8 cellular contexts compared by ENCODE assay signal in the genomic region with DNA sequence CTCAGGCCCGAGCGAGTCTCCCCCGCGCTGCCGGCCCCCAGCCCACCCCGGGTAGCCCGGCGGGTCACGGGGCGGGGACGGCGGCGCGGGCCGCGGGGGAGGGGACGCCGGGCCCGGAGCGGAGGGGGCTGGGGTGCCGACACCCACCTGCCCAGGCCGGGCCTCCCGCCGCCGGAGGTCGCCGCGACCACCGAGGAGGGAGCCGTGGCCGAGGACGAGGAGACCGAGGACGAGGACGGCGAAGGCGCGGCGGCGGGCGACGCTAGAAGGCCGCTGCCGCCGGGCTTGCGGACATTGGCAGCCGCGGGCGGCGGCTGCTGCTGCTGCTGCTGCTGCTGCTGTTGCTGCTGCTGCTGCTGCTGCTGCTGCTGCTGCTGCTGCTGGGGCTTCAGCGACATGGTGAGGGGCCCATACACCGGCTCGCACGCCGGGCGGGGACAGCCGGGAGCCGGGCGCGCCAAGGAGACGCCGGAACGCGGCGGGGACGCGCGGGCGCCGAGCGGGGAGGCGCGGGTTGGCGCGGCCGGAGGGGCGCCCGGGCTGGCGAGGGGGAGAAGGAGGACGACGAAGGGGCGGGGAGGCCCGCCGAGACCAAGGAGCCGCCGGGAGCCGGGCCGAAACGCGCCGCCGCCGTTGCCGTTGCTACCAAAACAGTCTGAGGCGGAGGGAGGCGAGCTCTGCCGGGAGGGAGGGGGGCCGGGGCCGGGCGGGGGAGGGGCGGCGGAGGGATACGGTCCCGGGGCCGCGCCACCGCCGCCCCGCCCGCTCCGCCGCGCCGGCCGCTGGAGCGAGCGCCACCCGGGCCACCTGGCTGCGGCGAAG. TPM values are rescaled to one million over a fixed set of nuclear protein-coding genes. Genes with fewer than 3 reads are reported as not detected.
A peak's percentile ranks its signal among the peaks of the same experiment; 100 is the strongest.
DNase-seq lines count a peak whose midpoint lies in the region; ATAC-seq and TF ChIP-seq lines count a peak whose summit lies in the region.

ATXN2 (minus strand) TSS at position 679 of the 822 bp plus-strand sequence; CDS start at position 398, 281 bp downstream.

- POLR2A ChIA-PET in activated CD8-positive, alpha-beta memory T cell treated with anti-CD3 and anti-CD28 coated beads for 36 hours (lab: Charles Lee), result no interaction called here

- CTCF ChIA-PET in activated CD8-positive, alpha-beta memory T cell treated with anti-CD3 and anti-CD28 coated beads for 36 hours (lab: Charles Lee), result no interaction called here

- no peaks in the 10 kb centered on the region for H3K9me3 ChIP-seq in mucosa of descending colon

- peak within 1 kb of the TSS; percentile 94 for H3K4me3 ChIP-seq in mucosa of descending colon

- peak within 1 kb of the TSS; percentile 87 for H3K27ac Mint-ChIP-seq in endothelial cell (ENCODE audit: unreplicated experiment)

- no peaks in the 10 kb centered on the region for H3K9me3 Mint-ChIP-seq in endothelial cell (ENCODE audit: unreplicated experiment)

- ATAC-seq in HG03045 (IDR thresholded peaks at IDR 0.05; ENCODE audit: unreplicated experiment) (peak; percentile 42), mucosa of descending colon (peak; percentile 77)

- peak; percentile 88 for DNase-seq in activated effector memory CD4-positive, alpha-beta T cell treated with anti-CD3 and anti-CD28 coated beads, Interleukin-2, amount 50 U/mL, for 16 hours
- no peak for DNase-seq in activated effector memory CD4-positive, alpha-beta T cell treated with Interleukin-2 at 50 U/mL for 16 hours
- DNase-seq in NCI-H526 treated with DMSO at 0.1 percent for 48 hours (lab: John Stamatoyannopoulos, UW) (peak; percentile 56), endothelial cell (ENCODE audit: low spot score) (peak; percentile 58), mucosa of descending colon (peak in 2 of 3 donors; percentile 68 to 81)
- DNase-seq in stimulated activated CD8-positive, alpha-beta memory T cell treated with anti-CD3 and anti-CD28 coated beads, Interleukin-4, amount 100 ng/mL, for 48 hours, result peak; percentile 67

- H3K4me3 Mint-ChIP-seq in endothelial cell (ENCODE audit: unreplicated experiment), result peak within 1 kb of the TSS; percentile 94

- intact Hi-C loops in mucosa of descending colon (cut with DNase I, micrococcal nuclease), result no loop called here

- TF ChIP-seq CTCF in endothelial cell (IDR thresholded peaks at IDR 0.05; ENCODE audit: unreplicated experiment) (no peak), mucosa of descending colon (IDR thresholded peaks at IDR 0.05) (no peak)

- peaks cover 19% of the 10 kb centered on the region for H3K4me1 Mint-ChIP-seq in endothelial cell (ENCODE audit: unreplicated experiment)

- peaks cover 8% of the 10 kb centered on the region for H3K36me3 Mint-ChIP-seq in endothelial cell (ENCODE audit: low read depth, unreplicated experiment)

- no peaks in the 10 kb centered on the region for H3K36me3 ChIP-seq in mucosa of descending colon (ENCODE audit: low read depth)

- peaks cover 12% of the 10 kb centered on the region for H3K27me3 Mint-ChIP-seq in endothelial cell (ENCODE audit: unreplicated experiment)

- peaks cover 13% of the 10 kb centered on the region for H3K4me1 ChIP-seq in mucosa of descending colon (ENCODE audit: low read depth)

RNA-seq across cellular contexts. Expression of gene ATXN2, which starts in this region (rescaled TPM):
- total RNA-seq in activated CD8-positive, alpha-beta memory T cell treated with anti-CD3 and anti-CD28 coated beads for 36 hours, result 10 to 100 TPM; 40.8 to 46.3 TPM
- total RNA-seq in endothelial cell (ENCODE audit: unreplicated experiment) (69.4 TPM), mucosa of descending colon (10 to 100 TPM; 49.9 to 82.5 (median 55.4) TPM)
